ENCODE assay signal across 32 cellular contexts in genomic region chr21:33076600-33077329, GRCh38. TPM values are rescaled to one million over a fixed set of nuclear protein-coding genes. Genes with fewer than 3 reads are reported as not detected.
"Had no signal": no experiment of that assay in that cellular context is flagged by ENCODE, and none has a peak within 500 bp of the region (broad histone marks: within the 10 kb centered on the region; RNA-seq: fewer than 3 reads in every experiment).

No MANE protein-coding gene starts in this region.

- H3K9me3 ChIP-seq: ascending aorta, body of pancreas, breast epithelium, SJCRH30 had no signal

- H3K4me3 Mint-ChIP-seq: activated CD4-positive, alpha-beta T cell treated with anti-CD3 and anti-CD28 coated beads, Interleukin-2, amount 10 ng/mL, durations not matched to agents 24 days and 14 days; activated CD8-positive, alpha-beta T cell treated with anti-CD3 and anti-CD28 coated beads, Interleukin-2, amount 10 ng/mL, durations not matched to agents 7 days and 5 days; activated naive CD4-positive, alpha-beta T cell treated with anti-CD3 and anti-CD28 coated beads, Interleukin-2, amount 50 U/mL, for 24 hours; activated naive CD8-positive, alpha-beta T cell treated with anti-CD3 and anti-CD28 coated beads, Interleukin-2, amount 10 ng/mL, durations not matched to agents 7 days and 5 days; activated T-cell treated with anti-CD3 and anti-CD28 coated beads, Interleukin-2, amount 50 U/mL, for 24 hours had no signal

- H3K27me3 ChIP-seq: ascending aorta, SJCRH30 had no signal

- H3K4me3 ChIP-seq: ascending aorta, body of pancreas, breast epithelium, SJCRH30, SK-N-MC had no signal

- H3K36me3 Mint-ChIP-seq: activated naive CD4-positive, alpha-beta T cell treated with anti-CD3 and anti-CD28 coated beads, Interleukin-2, amount 50 U/mL, for 24 hours; activated naive CD8-positive, alpha-beta T cell treated with anti-CD3 and anti-CD28 coated beads, Interleukin-2, amount 10 ng/mL, durations not matched to agents 7 days and 5 days had no signal

- H3K36me3 ChIP-seq: ascending aorta, breast epithelium, SJCRH30, WERI-Rb-1 had no signal

- DNase-seq: activated CD4-positive, alpha-beta T cell treated with anti-CD3 and anti-CD28 coated beads, Interleukin-2, amount 10 ng/mL, durations not matched to agents 24 days and 14 days; activated CD4-positive, alpha-beta T cell treated with anti-CD3 and anti-CD28 coated beads, Interleukin-2, amount 50 U/mL, for 48 hours; activated CD8-positive, alpha-beta T cell treated with anti-CD3 and anti-CD28 coated beads, Interleukin-2, amount 10 ng/mL, durations not matched to agents 7 days and 5 days; activated naive CD8-positive, alpha-beta T cell treated with anti-CD3 and anti-CD28 coated beads, Interleukin-2, amount 10 ng/mL, durations not matched to agents 7 days and 5 days; activated T-cell treated with anti-CD3 and anti-CD28 coated beads, Interleukin-2, amount 50 U/mL, for 24 hours; body of pancreas; cerebellar nuclear complex; NCI-H1092 treated with DMSO at 0.1 percent for 48 hours; NCI-H1417; NCI-H187 treated with DMSO at 0.1 percent for 48 hours; NCI-H2081; NCI-H2171 treated with DMSO at 0.1 percent for 48 hours; NCI-H2227 treated with DMSO at 0.1 percent for 48 hours; NCI-H524 treated with DMSO at 0.1 percent for 48 hours; SHP77; SJCRH30; T1000; WERI-Rb-1 had no signal

- H3K27ac Mint-ChIP-seq: activated CD4-positive, alpha-beta T cell treated with anti-CD3 and anti-CD28 coated beads, Interleukin-2, amount 10 ng/mL, durations not matched to agents 24 days and 14 days; activated CD8-positive, alpha-beta T cell treated with anti-CD3 and anti-CD28 coated beads, Interleukin-2, amount 10 ng/mL, durations not matched to agents 7 days and 5 days; activated naive CD4-positive, alpha-beta T cell treated with anti-CD3 and anti-CD28 coated beads, Interleukin-2, amount 50 U/mL, for 24 hours; activated naive CD8-positive, alpha-beta T cell treated with anti-CD3 and anti-CD28 coated beads, Interleukin-2, amount 10 ng/mL, durations not matched to agents 7 days and 5 days; activated T-cell treated with anti-CD3 and anti-CD28 coated beads, Interleukin-2, amount 50 U/mL, for 24 hours; activated T-helper 2 cell treated with anti-CD3 and anti-CD28 coated beads, Interferon-gamma antibody, Interleukin-2, Interleukin-4, amounts not matched to agents 10 μg/mL and 5 μg/mL and 100 μg/mL, durations not matched to agents 14 hours and 24 hours and 36 hours had no signal

- H3K27ac ChIP-seq: ascending aorta, body of pancreas, breast epithelium, SJCRH30, SK-N-MC, WERI-Rb-1 had no signal

- H3K9me3 Mint-ChIP-seq: activated CD4-positive, alpha-beta T cell treated with anti-CD3 and anti-CD28 coated beads, Interleukin-2, amount 10 ng/mL, durations not matched to agents 24 days and 14 days; activated naive CD4-positive, alpha-beta T cell treated with anti-CD3 and anti-CD28 coated beads, Interleukin-2, amount 50 U/mL, for 24 hours; activated naive CD8-positive, alpha-beta T cell treated with anti-CD3 and anti-CD28 coated beads, Interleukin-2, amount 10 ng/mL, durations not matched to agents 7 days and 5 days; activated T-cell treated with anti-CD3 and anti-CD28 coated beads, Interleukin-2, amount 50 U/mL, for 24 hours; activated T-helper 2 cell treated with anti-CD3 and anti-CD28 coated beads, Interferon-gamma antibody, Interleukin-2, Interleukin-4, amounts not matched to agents 10 μg/mL and 5 μg/mL and 100 μg/mL, durations not matched to agents 14 hours and 24 hours and 36 hours had no signal

- ATAC-seq: activated CD8-positive, alpha-beta T cell treated with anti-CD3 and anti-CD28 coated beads, Interleukin-2, amount 10 ng/mL, durations not matched to agents 7 days and 5 days; body of pancreas; Panc1 had no signal

RNA-seq across cellular contexts. Expression of gene OLIG1, which starts 6.8 kb away (rescaled TPM):
- total RNA-seq: activated CD4-positive, alpha-beta T cell treated with anti-CD3 and anti-CD28 coated beads, Interleukin-2, amount 10 ng/mL, durations not matched to agents 24 days and 14 days; activated CD8-positive, alpha-beta T cell treated with anti-CD3 and anti-CD28 coated beads, Interleukin-2, amount 10 ng/mL, durations not matched to agents 7 days and 5 days; activated naive CD8-positive, alpha-beta T cell treated with anti-CD3 and anti-CD28 coated beads, Interleukin-2, amount 10 ng/mL, durations not matched to agents 7 days and 5 days; ascending aorta; body of pancreas; breast epithelium; LHCN-M2; M059J; NCI-H460; RPMI7951; T-helper 1 cell treated with Interleukin-12 subunit alpha and Interleukin-12 subunit beta and Interleukin-4 antibody, amounts not matched to agents 30 ng/mL and 1 ng/mL, for 36 hours; T-helper 2 cell treated with Interferon-gamma antibody and Interleukin-4, amounts not matched to agents 100 ng/mL and 5 ng/mL, for 36 hours had no signal

RNA-seq across cellular contexts. Expression of gene OLIG2, which starts 51.0 kb away (rescaled TPM):
- total RNA-seq: activated CD4-positive, alpha-beta T cell treated with anti-CD3 and anti-CD28 coated beads, Interleukin-2, amount 10 ng/mL, durations not matched to agents 24 days and 14 days; activated CD8-positive, alpha-beta T cell treated with anti-CD3 and anti-CD28 coated beads, Interleukin-2, amount 10 ng/mL, durations not matched to agents 7 days and 5 days; activated naive CD8-positive, alpha-beta T cell treated with anti-CD3 and anti-CD28 coated beads, Interleukin-2, amount 10 ng/mL, durations not matched to agents 7 days and 5 days; activated T-helper 2 cell treated with anti-CD3 and anti-CD28 coated beads, Interferon-gamma antibody, Interleukin-2, Interleukin-4, amounts not matched to agents 10 μg/mL and 5 μg/mL and 100 μg/mL, durations not matched to agents 14 hours and 24 hours and 36 hours; ascending aorta; body of pancreas; breast epithelium; cardiac septum; LHCN-M2; M059J; NCI-H460; T-helper 1 cell treated with Interleukin-12 subunit alpha and Interleukin-12 subunit beta and Interleukin-4 antibody, amounts not matched to agents 30 ng/mL and 1 ng/mL, for 36 hours; T-helper 2 cell treated with Interferon-gamma antibody and Interleukin-4, amounts not matched to agents 100 ng/mL and 5 ng/mL, for 36 hours had no signal
- polyA plus RNA-seq: adipose tissue had no signal
